9 cellular contexts compared by ENCODE assay signal in genomic region chr17:48611213-48611612, GRCh38. TPM values are rescaled to one million over a fixed set of nuclear protein-coding genes. Genes with fewer than 3 reads are reported as not detected.
A peak's percentile ranks its signal among the peaks of the same experiment; 100 is the strongest.
DNase-seq lines count a peak whose midpoint lies in the region; ATAC-seq, FAIRE-seq and TF ChIP-seq lines count a peak whose summit lies in the region.
"Had no signal": no experiment of that assay in that cellular context is flagged by ENCODE, and none has a peak within 500 bp of the region (broad histone marks: within the 10 kb centered on the region; RNA-seq: fewer than 3 reads in every experiment).

No MANE protein-coding gene starts in this region.

- FAIRE-seq in GM12892 (lab: Jason Lieb, UNC): peak; percentile 66
- FAIRE-seq: islet of Langerhans had no signal

- DNase-seq in GM12892 (ENCODE audit: insufficient read length) (peak; percentile 41), endodermal cell (no peak), GM13977 (ENCODE audit: low spot score) (no peak), SK-N-DZ (ENCODE audit: low spot score) (no peak)
- no peak for DNase-seq in NK-92 treated with Interleukin-12 subunit alpha and Interleukin-12 subunit beta, amount 100 ng/mL, for 24 hours (lab: John Stamatoyannopoulos, UW)

- no peaks in the 10 kb centered on the region for H3K36me3 Mint-ChIP-seq in endodermal cell (ENCODE audit: low read depth)

- H3K27ac ChIP-seq in OCI-LY1 (ENCODE audit: low read depth, low read length, poor library complexity, severe bottlenecking): no peak overlapping the region
- H3K27ac ChIP-seq in endodermal cell (ENCODE audit: low read depth, low read length): no peak overlapping the region
- H3K27ac ChIP-seq in rectal smooth muscle tissue (ENCODE audit: low read depth, low read length): peak overlapping the region; percentile 74

- TF ChIP-seq CTCF in OCI-LY1 (IDR thresholded peaks at IDR 0.05; ENCODE audit: low read length): no peak
- TF ChIP-seq CTCF in endodermal cell (conservative IDR thresholded peaks at IDR 0.05): no peak
- TF ChIP-seq CTCF in GM13977 (IDR thresholded peaks at IDR 0.05; ENCODE audit: extremely low read depth, insufficient read depth, missing control alignments): no peak

- no peaks in the 10 kb centered on the region for H3F3A ChIP-seq in OCI-LY1 (ENCODE audit: insufficient read depth, low read length)

- 8 to 10% methylated on average over 2 to 22 of the region's 22 CpGs for WGBS in endodermal cell (ENCODE audit: insufficient coverage in 1 of 2, insufficient read length in 1 of 2), 2 experiments

- peak overlapping the region; percentile 72 for H3K4me2 ChIP-seq in OCI-LY1 (ENCODE audit: low read length)

- H3K27me3 ChIP-seq in OCI-LY1 (ENCODE audit: insufficient read depth, low read length) (no peaks in the 10 kb centered on the region), endodermal cell (ENCODE audit: control insufficient read depth, insufficient read depth, low read length, poor library complexity, severe bottlenecking) (peaks cover 100% of the 10 kb centered on the region), rectal smooth muscle tissue (ENCODE audit: control insufficient read depth, insufficient read depth, low read length) (peaks cover 15% of the 10 kb centered on the region)

- H2AFZ ChIP-seq in OCI-LY1 (ENCODE audit: low read length): no peak overlapping the region

- in situ Hi-C loops in GM13977 (cut with MboI; ENCODE audit: low pct_unique_long_range_greater_than_20kb, low sequenced_read_pairs, unreplicated experiment): loop anchor here (10.0 kb wide), 1 partner anchor 114 kb away; the partner anchor contains the start of genes HOXB13, PRAC1 and PRAC2

- no peak for TF ChIP-seq POLR2A in GM12892 (IDR thresholded peaks at IDR 0.05; ENCODE audit: low read depth, low read length)

- H3K9me3 ChIP-seq in OCI-LY1 (ENCODE audit: low read length) (no peaks in the 10 kb centered on the region), endodermal cell (ENCODE audit: control insufficient read depth, low read length) (peaks cover 4% of the 10 kb centered on the region)

- H3K9me3 Mint-ChIP-seq in endodermal cell: peaks cover 2% of the 10 kb centered on the region

- H3K27ac Mint-ChIP-seq in endodermal cell: no peak overlapping the region

- H3K4me3 Mint-ChIP-seq in endodermal cell: peak overlapping the region; percentile 43

- H3K9me2 ChIP-seq in OCI-LY1 (ENCODE audit: low read depth, low read length): no peaks in the 10 kb centered on the region

- H3K4me3 ChIP-seq in OCI-LY1 (ENCODE audit: low read depth, low read length, poor library complexity, severe bottlenecking) (peak overlapping the region; percentile 63), endodermal cell (ENCODE audit: low read length) (no peak overlapping the region), rectal smooth muscle tissue (ENCODE audit: low read length) (peak overlapping the region; percentile 82)

- peaks cover 7% of the 10 kb centered on the region for H3K4me1 Mint-ChIP-seq in endodermal cell

- H3K36me3 ChIP-seq in OCI-LY1 (ENCODE audit: insufficient read depth, low read length) (no peaks in the 10 kb centered on the region), endodermal cell (ENCODE audit: control insufficient read depth, insufficient read depth, low read length) (no peaks in the 10 kb centered on the region), rectal smooth muscle tissue (ENCODE audit: control insufficient read depth, insufficient read depth, low read length) (no peaks in the 10 kb centered on the region)

- H3K9ac ChIP-seq in OCI-LY1 (ENCODE audit: low read length): peak overlapping the region; percentile 68; the same call in 1 of the 2 replicates
- H3K9ac ChIP-seq in endodermal cell (ENCODE audit: extremely low read depth, low read length, poor library complexity, severe bottlenecking): no peak overlapping the region
- peak overlapping the region; percentile 10 for H3K9ac ChIP-seq in rectal smooth muscle tissue (ENCODE audit: low read length)

- H4K20me1 ChIP-seq in OCI-LY1 (ENCODE audit: insufficient read depth, low read length): no peaks in the 10 kb centered on the region

- H3K4me1 ChIP-seq in OCI-LY1 (ENCODE audit: insufficient read depth, low read length, severe bottlenecking) (peaks cover 3% of the 10 kb centered on the region), endodermal cell (ENCODE audit: control insufficient read depth, insufficient read depth, low read length) (no peaks in the 10 kb centered on the region), rectal smooth muscle tissue (ENCODE audit: control insufficient read depth, insufficient read depth, low read length) (no peaks in the 10 kb centered on the region)

- ATAC-seq in GM19395 (IDR thresholded peaks at IDR 0.05; ENCODE audit: unreplicated experiment): no peak

- H3K79me2 ChIP-seq in OCI-LY1 (ENCODE audit: insufficient read depth, low read length): no peaks in the 10 kb centered on the region

- H3K27me3 Mint-ChIP-seq in endodermal cell (ENCODE audit: insufficient read depth): peaks cover 99% of the 10 kb centered on the region

RNA-seq across cellular contexts. Expression of gene HOXB7, which starts 0.4 kb away (rescaled TPM):
- 4.1 TPM for polyA plus RNA-seq in GM12892 (2012; ENCODE audit: missing spikeins)
- total RNA-seq in endodermal cell: not detected
- polyA plus RNA-seq in endodermal cell (2013, experiment 1 of 2): 5.6 TPM
- polyA plus RNA-seq in endodermal cell (2013, experiment 2 of 2): 6.0 TPM
- not detected in 2 replicates for polyA plus RNA-seq in SK-N-DZ (2014; cell fraction: cytosol; rRNA removed)
- polyA plus RNA-seq in SK-N-DZ (2014; cell fraction: nucleus; rRNA removed): not detected in 2 replicates

RNA-seq across cellular contexts. Expression of gene HOXB8, which starts 3.9 kb away (rescaled TPM):
- not detected for polyA plus RNA-seq in GM12892 (2012; ENCODE audit: missing spikeins)
- not detected for total RNA-seq in endodermal cell
- 10.3 TPM for polyA plus RNA-seq in endodermal cell (2013, experiment 1 of 2)
- polyA plus RNA-seq in endodermal cell (2013, experiment 2 of 2): 7.2 TPM
- polyA plus RNA-seq in SK-N-DZ (2014; cell fraction: cytosol; rRNA removed): not detected in 2 replicates
- polyA plus RNA-seq in SK-N-DZ (2014; cell fraction: nucleus; rRNA removed): not detected in 2 replicates

RNA-seq across cellular contexts. Expression of gene HOXB6, which starts 6.4 kb away (rescaled TPM):
- not detected for polyA plus RNA-seq in GM12892 (2012; ENCODE audit: missing spikeins)
- not detected for total RNA-seq in endodermal cell
- polyA plus RNA-seq in endodermal cell (2013, experiment 1 of 2): 14.4 TPM
- 10.0 TPM for polyA plus RNA-seq in endodermal cell (2013, experiment 2 of 2)
- not detected in 2 replicates for polyA plus RNA-seq in SK-N-DZ (2014; cell fraction: cytosol; rRNA removed)
- polyA plus RNA-seq in SK-N-DZ (2014; cell fraction: nucleus; rRNA removed): not detected in 2 replicates

RNA-seq across cellular contexts. Expression of gene HOXB9, which starts 14.9 kb away (rescaled TPM):
- polyA plus RNA-seq in GM12892 (2012; ENCODE audit: missing spikeins): 0.38 TPM
- total RNA-seq in endodermal cell: not detected
- polyA plus RNA-seq in endodermal cell (2013, experiment 1 of 2): 45.1 TPM
- 30.1 TPM for polyA plus RNA-seq in endodermal cell (2013, experiment 2 of 2)
- not detected in 2 replicates for polyA plus RNA-seq in SK-N-DZ (2014; cell fraction: cytosol; rRNA removed)
- not detected in 2 replicates for polyA plus RNA-seq in SK-N-DZ (2014; cell fraction: nucleus; rRNA removed)

RNA-seq across cellular contexts. Expression of gene HOXB5, which starts 17.6 kb away (rescaled TPM):
- not detected for polyA plus RNA-seq in GM12892 (2012; ENCODE audit: missing spikeins)
- not detected for total RNA-seq in endodermal cell
- 5.3 TPM for polyA plus RNA-seq in endodermal cell (2013, experiment 1 of 2)
- polyA plus RNA-seq in endodermal cell (2013, experiment 2 of 2): 2.5 TPM
- polyA plus RNA-seq in SK-N-DZ (2014; cell fraction: cytosol; rRNA removed): not detected in 2 replicates
- polyA plus RNA-seq in SK-N-DZ (2014; cell fraction: nucleus; rRNA removed): not detected in 2 replicates
